24 cellular contexts compared by ENCODE assay signal in the genomic region with DNA sequence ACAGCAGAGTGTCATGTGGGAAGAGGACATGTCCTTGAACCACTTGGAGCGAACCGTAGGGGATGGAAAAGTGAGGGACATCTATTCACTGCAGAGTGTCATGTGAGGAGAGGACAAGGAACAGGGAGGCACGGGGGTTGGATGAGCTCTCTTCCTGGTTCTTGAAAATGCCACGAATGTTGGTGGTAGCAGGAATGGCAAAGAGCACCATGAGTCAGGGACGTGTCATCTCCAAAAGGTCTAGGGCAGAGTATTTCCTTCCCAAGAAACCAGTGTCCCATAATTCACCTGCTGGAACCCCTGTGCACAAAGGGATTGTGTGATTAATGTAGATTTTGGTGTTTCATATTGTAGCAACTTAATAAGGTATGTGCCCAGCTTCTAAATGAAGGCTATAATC.
DNase-seq lines count a peak whose midpoint lies in the region; ATAC-seq and TF ChIP-seq lines count a peak whose summit lies in the region.
"Had no signal": no experiment of that assay in that cellular context is flagged by ENCODE, and none has a peak within 500 bp of the region (broad histone marks: within the 10 kb centered on the region; RNA-seq: fewer than 3 reads in every experiment).

No MANE protein-coding gene starts in this region.

- peaks cover 55% of the 10 kb centered on the region for H3K27me3 ChIP-seq in HCT116 (ENCODE audit: insufficient read depth, low read length)
- no peaks in the 10 kb centered on the region for H3K27me3 ChIP-seq in hepatocyte
- H3K27me3 ChIP-seq in aorta (ENCODE audit: control insufficient read depth in 1 of 2, insufficient read depth in 2 of 2, low read length in 1 of 2) = no peaks in the 10 kb centered on the region
- H3K27me3 ChIP-seq: BLaER1 had no signal

- no peak for TF ChIP-seq RAD21 in HCT116 (IDR thresholded peaks at IDR 0.05; ENCODE audit: low read depth)

- H3K36me3 Mint-ChIP-seq in T-helper 17 cell (ENCODE audit: low read depth) = no peaks in the 10 kb centered on the region
- no peaks in the 10 kb centered on the region for H3K36me3 Mint-ChIP-seq in activated CD4-positive, alpha-beta T cell treated with anti-CD3 and anti-CD28 coated beads, Interleukin-2, amount 10 ng/mL, durations not matched to agents 7 days and 5 days (ENCODE audit: low read depth)
- H3K36me3 Mint-ChIP-seq: CD4-positive, alpha-beta memory T cell; IgD-negative memory B cell had no signal

- H3K4me2 ChIP-seq in HCT116 (ENCODE audit: low read length) (peak overlapping the region; percentile 6; the same call in 1 of the 2 replicates), hepatocyte (no peak overlapping the region)
- H3K4me2 ChIP-seq: A549, BLaER1 had no signal

- H3K36me3 ChIP-seq in HCT116 (ENCODE audit: control insufficient read depth in 1 of 2, insufficient read depth in 2 of 2, low read length in 2 of 2) (no peaks in the 10 kb centered on the region), SK-N-MC (ENCODE audit: insufficient read depth, low read length) (no peaks in the 10 kb centered on the region), hepatocyte (replicated peaks; ENCODE audit: insufficient read depth, low read depth) (no peaks in the 10 kb centered on the region), aorta (ENCODE audit: control insufficient read depth in 1 of 2, insufficient read depth in 2 of 2, low read length in 1 of 2) (no peaks in the 10 kb centered on the region)
- H3K36me3 ChIP-seq: BLaER1 had no signal

- intact Hi-C loops in HCT116 (cut with micrococcal nuclease) (no loop called here), aorta (cut with DNase I) (no loop called here)

- whole genome bisulfite sequencing in hepatocyte (ENCODE audit: low lambda C conversion rate, missing lambda C conversion rate) = 83% methylated on average over 5 of the region's 5 CpGs
- 60 to 70% methylated on average over 5 of the region's 5 CpGs for WGBS in aorta, 2 donors

- no peak overlapping the region for H3K27ac Mint-ChIP-seq in T-helper 17 cell
- H3K27ac Mint-ChIP-seq in activated CD4-positive, alpha-beta T cell treated with anti-CD3 and anti-CD28 coated beads, Interleukin-2, amount 10 ng/mL, durations not matched to agents 7 days and 5 days = no peak overlapping the region
- H3K27ac Mint-ChIP-seq: CD4-positive, alpha-beta memory T cell; IgD-negative memory B cell; T-helper 1 cell treated with Interleukin-12 subunit alpha and Interleukin-12 subunit beta and Interleukin-4 antibody, amounts not matched to agents 30 μg/mL and 1 μg/mL, for 36 hours had no signal

- no peak for ATAC-seq in HCT116
- no peak for ATAC-seq in T-helper 17 cell
- ATAC-seq in aorta (ENCODE audit: low FRiP score) = no peak
- ATAC-seq in GM21390 (IDR thresholded peaks at IDR 0.05; ENCODE audit: unreplicated experiment) = no peak
- ATAC-seq: A549, GM12878 had no signal

- CTCF ChIA-PET in HCT116 (lab: Charles Lee) = interaction anchor here (1.1 kb wide), 1 partner anchor 37 kb away, joined by 3 read pairs; no protein-coding TSS in a partner anchor
- CTCF ChIA-PET in activated CD4-positive, alpha-beta T cell treated with anti-CD3 and anti-CD28 coated beads, Interleukin-2, amount 10 ng/mL, durations not matched to agents 7 days and 5 days (lab: Charles Lee) = no interaction called here

- TF ChIP-seq POLR2A in HCT116 (IDR thresholded peaks at IDR 0.05; ENCODE audit: borderline replicate concordance, extremely low read depth, insufficient read depth, insufficient read length) = no peak

- H4K20me1 ChIP-seq in HCT116 (ENCODE audit: insufficient read depth) = no peaks in the 10 kb centered on the region
- H4K20me1 ChIP-seq in hepatocyte (ENCODE audit: insufficient read depth, poor library complexity, severe bottlenecking) = no peaks in the 10 kb centered on the region
- H4K20me1 ChIP-seq: BLaER1 had no signal

- H3K27me3 Mint-ChIP-seq in T-helper 17 cell = peaks cover 19% of the 10 kb centered on the region
- peaks cover 7% of the 10 kb centered on the region for H3K27me3 Mint-ChIP-seq in activated CD4-positive, alpha-beta T cell treated with anti-CD3 and anti-CD28 coated beads, Interleukin-2, amount 10 ng/mL, durations not matched to agents 7 days and 5 days

- no peaks in the 10 kb centered on the region for H3K9me2 ChIP-seq in HCT116 (ENCODE audit: insufficient read depth)
- no peaks in the 10 kb centered on the region for H3K9me2 ChIP-seq in hepatocyte (replicated peaks; ENCODE audit: insufficient read depth)

- no peak overlapping the region for H2AFZ ChIP-seq in HCT116 (ENCODE audit: low read depth, low read length, poor library complexity, severe bottlenecking)
- H2AFZ ChIP-seq in hepatocyte = no peak overlapping the region

- no peak overlapping the region for H3K4me3 Mint-ChIP-seq in T-helper 17 cell
- no peak overlapping the region for H3K4me3 Mint-ChIP-seq in activated CD4-positive, alpha-beta T cell treated with anti-CD3 and anti-CD28 coated beads, Interleukin-2, amount 10 ng/mL, durations not matched to agents 7 days and 5 days
- H3K4me3 Mint-ChIP-seq: CD4-positive, alpha-beta memory T cell; IgD-negative memory B cell; T-helper 1 cell treated with Interleukin-12 subunit alpha and Interleukin-12 subunit beta and Interleukin-4 antibody, amounts not matched to agents 30 μg/mL and 1 μg/mL, for 36 hours had no signal

- BruUV-seq in HCT116 (replicated peaks; lab: Mats Ljungman, UMichigan) = no TSS peak

- H3K4me1 Mint-ChIP-seq in T-helper 17 cell = peaks cover 4% of the 10 kb centered on the region
- no peaks in the 10 kb centered on the region for H3K4me1 Mint-ChIP-seq in activated CD4-positive, alpha-beta T cell treated with anti-CD3 and anti-CD28 coated beads, Interleukin-2, amount 10 ng/mL, durations not matched to agents 7 days and 5 days
- H3K4me1 Mint-ChIP-seq: CD4-positive, alpha-beta memory T cell had no signal

- H3K4me3 ChIP-seq in HCT116 (replicated peaks in 1 of 2; ENCODE audit: low read depth in 1 of 2, low read length in 2 of 2) (no peak overlapping the region), SK-N-MC (no peak overlapping the region), hepatocyte (no peak overlapping the region), aorta (ENCODE audit: low read length in 2 of 2) (no peak overlapping the region)
- H3K4me3 ChIP-seq: A549, BLaER1, GM12878 had no signal

- H3K27ac ChIP-seq in HCT116 (ENCODE audit: low read depth, low read length) (no peak overlapping the region), SK-N-MC (0 out of 2 replicates have a peak overlapping the region, but pooled peaks have one; percentile 18), hepatocyte (peak overlapping the region; percentile 29), aorta (ENCODE audit: low read depth in 1 of 2, low read length in 2 of 2) (no peak overlapping the region)
- H3K27ac ChIP-seq: A549, BLaER1 had no signal

- H3K9ac ChIP-seq in HCT116 (ENCODE audit: low read length) (no peak overlapping the region), SK-N-MC (ENCODE audit: insufficient read length) (no peak overlapping the region)
- H3K9ac ChIP-seq: BLaER1 had no signal

- RAD21 ChIA-PET in HCT116 (lab: Charles Lee; ENCODE audit: low non-redundant PET in 1 of 2, low total read pairs in 2 of 2, uncharacterized antibody in 2 of 2, unreplicated experiment in 2 of 2) = no interaction called here

- H3K79me2 ChIP-seq in HCT116 (ENCODE audit: insufficient read depth, low read length) (no peaks in the 10 kb centered on the region), hepatocyte (no peaks in the 10 kb centered on the region)

- H3K9me3 ChIP-seq in HCT116 (ENCODE audit: control insufficient read depth in 1 of 2, insufficient read depth in 1 of 2, low read depth in 1 of 2, low read length in 2 of 2) (no peaks in the 10 kb centered on the region), SK-N-MC (ENCODE audit: low read depth, low read length) (no peaks in the 10 kb centered on the region), hepatocyte (ENCODE audit: low read depth) (no peaks in the 10 kb centered on the region), T-helper 17 cell (ENCODE audit: control insufficient read depth, low read length, poor library complexity, severe bottlenecking) (no peaks in the 10 kb centered on the region), aorta (ENCODE audit: control insufficient read depth, low read length) (peaks cover 2% of the 10 kb centered on the region)
- H3K9me3 ChIP-seq: A549, BLaER1 had no signal

- peaks cover 0 to 6% of the 10 kb centered on the region in 2 experiments; a peak in 1 of 4 replicates for H3K4me1 ChIP-seq in HCT116 (ENCODE audit: control insufficient read depth in 1 of 2, insufficient read depth in 2 of 2, low read length in 2 of 2)
- H3K4me1 ChIP-seq in hepatocyte (ENCODE audit: insufficient read depth) = no peaks in the 10 kb centered on the region
- H3K4me1 ChIP-seq in aorta (ENCODE audit: control insufficient read depth in 1 of 2, insufficient read depth in 2 of 2, low read length in 2 of 2) = no peaks in the 10 kb centered on the region
- H3K4me1 ChIP-seq: A549, BLaER1 had no signal

- no peaks in the 10 kb centered on the region for H3K9me3 Mint-ChIP-seq in activated CD4-positive, alpha-beta T cell treated with anti-CD3 and anti-CD28 coated beads, Interleukin-2, amount 10 ng/mL, durations not matched to agents 7 days and 5 days
- H3K9me3 Mint-ChIP-seq: T-helper 1 cell treated with Interleukin-12 subunit alpha and Interleukin-12 subunit beta and Interleukin-4 antibody, amounts not matched to agents 30 μg/mL and 1 μg/mL, for 36 hours had no signal

- POLR2A ChIA-PET in HCT116 (lab: Charles Lee) = no interaction called here
- POLR2A ChIA-PET in activated CD4-positive, alpha-beta T cell treated with anti-CD3 and anti-CD28 coated beads, Interleukin-2, amount 10 ng/mL, durations not matched to agents 7 days and 5 days (lab: Charles Lee) = no interaction called here

- DNase-seq in DMS53 (lab: John Stamatoyannopoulos, UW) = peak; percentile 44
- DNase-seq in HCT116 (ENCODE audit: low read depth, low spot score) = peak; percentile 2
- no peak for DNase-seq in SK-N-MC (ENCODE audit: low read depth, low spot score)
- no peak for DNase-seq in hepatocyte (ENCODE audit: low spot score)
- no peak for DNase-seq in T-helper 17 cell
- no peak for DNase-seq in aorta
- DNase-seq in activated CD4-positive, alpha-beta T cell treated with anti-CD3 and anti-CD28 coated beads, Interleukin-2, amount 10 ng/mL, durations not matched to agents 7 days and 5 days = no peak
- DNase-seq: CD4-positive, alpha-beta memory T cell; DMS79; GF-D8; GOT3; Karpas-422; MM.1S; NCI-H1105; NCI-H2081; NK-92 treated with Interleukin-12 subunit alpha and Interleukin-12 subunit beta, amount 100 ng/mL, for 24 hours; RPMI8226; SIG-M5 had no signal

- TF ChIP-seq CTCF in HCT116 (IDR thresholded peaks at IDR 0.05 in 2 of 3, conservative IDR thresholded peaks at IDR 0.05 in 1 of 3; ENCODE audit: borderline replicate concordance in 1 of 3, insufficient read depth in 1 of 3, low read depth in 2 of 3, low read length in 2 of 3) (no peak), hepatocyte (IDR thresholded peaks at IDR 0.05; ENCODE audit: poor library complexity) (no peak)

TF ChIP-seq in HCT116, 20 proteins besides CTCF, POLR2A, EP300 and RAD21:
- no peak for TF ChIP-seq MAX (IDR thresholded peaks at IDR 0.05)
- TF ChIP-seq SIN3A (IDR thresholded peaks at IDR 0.05; ENCODE audit: low read depth) = no peak
- peak; percentile 39; the same call in 1 of the 2 replicates for TF ChIP-seq FOSL1 (IDR thresholded peaks at IDR 0.05; ENCODE audit: low read depth)

Comparison
In these comparisons a context has a peak if more than half of its experiments do, and no peak if none do; other contexts are left out.
1. DNase-seq: peak in DMS53 (single experiment) and HCT116 (single experiment); none in SK-N-MC (single experiment), hepatocyte (single experiment), T-helper 17 cell (0 of 3), aorta (0 of 2) and activated CD4-positive, alpha-beta T cell treated with anti-CD3 and anti-CD28 coated beads, Interleukin-2, amount 10 ng/mL, durations not matched to agents 7 days and 5 days (single experiment).
2. H3K27ac ChIP-seq: peak in SK-N-MC (single experiment) and hepatocyte (single experiment); none in HCT116 (single experiment) and aorta (0 of 2).